In genomic region chr20:38031957-38032356, GRCh38 we compare ENCODE assay signal across 11 cellular contexts. TPM values are rescaled to one million over a fixed set of nuclear protein-coding genes. Genes with fewer than 3 reads are reported as not detected.
A peak's percentile ranks its signal among the peaks of the same experiment; 100 is the strongest.
DNase-seq lines count a peak whose midpoint lies in the region; ATAC-seq and TF ChIP-seq lines count a peak whose summit lies in the region.
"Had no signal": no experiment of that assay in that cellular context is flagged by ENCODE, and none has a peak within 500 bp of the region (broad histone marks: within the 10 kb centered on the region; RNA-seq: fewer than 3 reads in every experiment).

No MANE protein-coding gene starts in this region.

- H3K4me1 Mint-ChIP-seq in T-helper 2 cell treated with Interferon-gamma antibody and Interleukin-4, amounts not matched to agents 5 μg/mL and 100 μg/mL, for 36 hours (ENCODE audit: low read depth): peaks cover 48% of the 10 kb centered on the region
- H3K4me1 Mint-ChIP-seq in progenitor cell of endocrine pancreas (ENCODE audit: low read depth): peaks cover 26% of the 10 kb centered on the region

- H3F3A ChIP-seq in OCI-LY1 (ENCODE audit: insufficient read depth, low read length): no peaks in the 10 kb centered on the region

- peaks cover 50% of the 10 kb centered on the region for H3K4me1 ChIP-seq in OCI-LY1 (ENCODE audit: insufficient read depth, low read length, severe bottlenecking)
- peaks cover 38 to 43% of the 10 kb centered on the region in 2 donors for H3K4me1 ChIP-seq in duodenal mucosa (ENCODE audit: control insufficient read depth in 1 of 2, insufficient read depth in 2 of 2, low read length in 2 of 2)
- peaks cover 35 to 67% (median 48%) of the 10 kb centered on the region in 4 donors for H3K4me1 ChIP-seq in stomach

- H3K27me3 ChIP-seq in OCI-LY1 (ENCODE audit: insufficient read depth, low read length) (no peaks in the 10 kb centered on the region), duodenal mucosa (ENCODE audit: control insufficient read depth in 1 of 2, insufficient read depth in 2 of 2, low read length in 2 of 2) (no peaks in the 10 kb centered on the region), stomach (no peaks in the 10 kb centered on the region)

- H3K9me3 ChIP-seq in OCI-LY1 (ENCODE audit: low read length) (peaks cover 6% of the 10 kb centered on the region), duodenal mucosa (ENCODE audit: control insufficient read depth in 1 of 2, low read length in 2 of 2) (no peaks in the 10 kb centered on the region), stomach (no peaks in the 10 kb centered on the region)

- H3K4me3 Mint-ChIP-seq in T-helper 2 cell treated with Interferon-gamma antibody and Interleukin-4, amounts not matched to agents 5 μg/mL and 100 μg/mL, for 36 hours: peak overlapping the region; percentile 98
- peak overlapping the region; percentile 97 for H3K4me3 Mint-ChIP-seq in progenitor cell of endocrine pancreas (ENCODE audit: low read depth)

- ATAC-seq in GM21423 (IDR thresholded peaks at IDR 0.05; ENCODE audit: unreplicated experiment): no peak

- H3K36me3 ChIP-seq in OCI-LY1 (ENCODE audit: insufficient read depth, low read length): peaks cover 53% of the 10 kb centered on the region
- peaks cover 0 to 4% of the 10 kb centered on the region in 2 donors for H3K36me3 ChIP-seq in duodenal mucosa (ENCODE audit: control insufficient read depth in 1 of 2, insufficient read depth in 2 of 2, low read length in 2 of 2)
- peaks cover 0 to 15% (median 11%) of the 10 kb centered on the region in 4 donors for H3K36me3 ChIP-seq in stomach

- WGBS in stomach, 5 donors: 86 to 92% (median 90%) methylated on average over 3 of the region's 3 CpGs

- TF ChIP-seq CTCF in OCI-LY1 (IDR thresholded peaks at IDR 0.05; ENCODE audit: low read length) (no peak), progenitor cell of endocrine pancreas (IDR thresholded peaks at IDR 0.05; ENCODE audit: unreplicated experiment) (no peak), stomach (IDR thresholded peaks at IDR 0.05) (no peak)

- H2AFZ ChIP-seq in OCI-LY1 (ENCODE audit: low read length): no peak overlapping the region

- peak overlapping the region; percentile 91 for H3K9ac ChIP-seq in OCI-LY1 (ENCODE audit: low read length)
- peak overlapping the region in 1 of 2 donors; percentile 99 for H3K9ac ChIP-seq in duodenal mucosa (ENCODE audit: low read depth in 1 of 2, low read length in 2 of 2)

- no peaks in the 10 kb centered on the region for H4K20me1 ChIP-seq in OCI-LY1 (ENCODE audit: insufficient read depth, low read length)

- H3K79me2 ChIP-seq in OCI-LY1 (ENCODE audit: insufficient read depth, low read length): peaks cover 92% of the 10 kb centered on the region

- TF ChIP-seq EP300 in stomach (IDR thresholded peaks at IDR 0.05): no peak

- TF ChIP-seq POLR2A in stomach (IDR thresholded peaks at IDR 0.05): no peak

- H3K9me3 Mint-ChIP-seq in T-helper 2 cell treated with Interferon-gamma antibody and Interleukin-4, amounts not matched to agents 5 μg/mL and 100 μg/mL, for 36 hours: no peaks in the 10 kb centered on the region
- peaks cover 4% of the 10 kb centered on the region for H3K9me3 Mint-ChIP-seq in progenitor cell of endocrine pancreas (ENCODE audit: low read depth)

- DNase-seq in T-helper 2 cell treated with Interferon-gamma antibody and Interleukin-4, amounts not matched to agents 5 μg/mL and 100 μg/mL, for 36 hours (ENCODE audit: low spot score): no peak
- DNase-seq in T-helper 2 cell: no peak
- DNase-seq in progenitor cell of endocrine pancreas (ENCODE audit: low spot score, unreplicated experiment): no peak
- DNase-seq in stomach: no peak
- DNase-seq in NCI-H524 (lab: John Stamatoyannopoulos, UW): no peak
- DNase-seq: activated CD8-positive, alpha-beta memory T cell treated with anti-CD3 and anti-CD28 coated beads, Interleukin-2, amount 50 U/mL, for 4 hours; NCI-H1694; SIG-M5 had no signal

- peaks cover 26% of the 10 kb centered on the region for H3K36me3 Mint-ChIP-seq in T-helper 2 cell treated with Interferon-gamma antibody and Interleukin-4, amounts not matched to agents 5 μg/mL and 100 μg/mL, for 36 hours (ENCODE audit: low read depth)
- peaks cover 9% of the 10 kb centered on the region for H3K36me3 Mint-ChIP-seq in progenitor cell of endocrine pancreas (ENCODE audit: insufficient read depth)

- no peaks in the 10 kb centered on the region for H3K9me2 ChIP-seq in OCI-LY1 (ENCODE audit: low read depth, low read length)

- H3K4me3 ChIP-seq in OCI-LY1 (ENCODE audit: low read depth, low read length, poor library complexity, severe bottlenecking): peak overlapping the region; percentile 94
- H3K4me3 ChIP-seq in duodenal mucosa (ENCODE audit: low read depth in 1 of 2, low read length in 2 of 2): peak overlapping the region; percentile 93 to 97
- peak overlapping the region in 2 of 4 donors; percentile 85 to 99 for H3K4me3 ChIP-seq in stomach

- peak overlapping the region; percentile 95 for H3K4me2 ChIP-seq in OCI-LY1 (ENCODE audit: low read length)

- H3K27me3 Mint-ChIP-seq in T-helper 2 cell treated with Interferon-gamma antibody and Interleukin-4, amounts not matched to agents 5 μg/mL and 100 μg/mL, for 36 hours (ENCODE audit: low read depth): no peaks in the 10 kb centered on the region
- H3K27me3 Mint-ChIP-seq in progenitor cell of endocrine pancreas: no peaks in the 10 kb centered on the region

- peak overlapping the region; percentile 99 for H3K27ac Mint-ChIP-seq in T-helper 2 cell treated with Interferon-gamma antibody and Interleukin-4, amounts not matched to agents 5 μg/mL and 100 μg/mL, for 36 hours
- H3K27ac Mint-ChIP-seq in progenitor cell of endocrine pancreas: peak overlapping the region; percentile 11

- intact Hi-C loops in stomach (cut with DNase I; ENCODE audit: low total_unique reads): no loop called here

- H3K27ac ChIP-seq in OCI-LY1 (ENCODE audit: low read depth, low read length, poor library complexity, severe bottlenecking) (peak overlapping the region; percentile 83), duodenal mucosa (ENCODE audit: low read depth, low read length) (no peak overlapping the region), stomach (no peak overlapping the region)

RNA-seq across cellular contexts. Expression of gene TTI1, which starts 1.3 kb away (rescaled TPM):
- total RNA-seq in progenitor cell of endocrine pancreas (45.8 and 51.9 TPM in 2 replicates), stomach (10 to 100 TPM in 3 of 5 donors, 1 to 10 TPM in 2; 3.1 to 27.2 (median 11.7) TPM)
- polyA plus RNA-seq in stomach: 1 to 10 TPM; 5.0 to 6.2 (median 5.9) TPM

RNA-seq across cellular contexts. Expression of gene RPRD1B, which starts 1.6 kb away (rescaled TPM):
- 31.7 and 37.4 TPM in 2 replicates for total RNA-seq in progenitor cell of endocrine pancreas
- total RNA-seq in stomach: 10 to 100 TPM in 4 of 5 donors, 1 to 10 TPM in 1; 8.1 to 60.0 (median 31.5) TPM
- 10 to 100 TPM in 1 of 3 donors, 1 to 10 TPM in 2; 8.0 to 10.2 (median 8.1) TPM for polyA plus RNA-seq in stomach
